In genomic region chr7:121395494-121395960, GRCh38 we compare ENCODE assay signal across 8 cellular contexts. TPM values are rescaled to one million over a fixed set of nuclear protein-coding genes. Genes with fewer than 3 reads are reported as not detected.
DNase-seq lines count a peak whose midpoint lies in the region; ATAC-seq and TF ChIP-seq lines count a peak whose summit lies in the region.

No MANE protein-coding gene starts in this region.

- peak overlapping the region; percentile 66 for H3K4me2 ChIP-seq in fibroblast of lung (ENCODE audit: extremely low read depth, insufficient read depth, low read length)

- H3K4me3 ChIP-seq in NB4 (ENCODE audit: low read depth, low read length) (peak overlapping the region; percentile 89), fibroblast of lung (replicated peaks in 1 of 4; ENCODE audit: control extremely low read depth in 1 of 4, insufficient read depth in 1 of 4, low read depth in 3 of 4, low read length in 4 of 4) (peak overlapping the region; percentile 78 to 91 (median 86)), neutrophil (ENCODE audit: low read depth in 1 of 2, low read length in 1 of 2) (peak overlapping the region; percentile 56 to 67), transverse colon (peak overlapping the region; percentile 54 to 99 (median 88))

- no peaks in the 10 kb centered on the region for H4K20me1 ChIP-seq in fibroblast of lung (ENCODE audit: control insufficient read depth, extremely low read depth, insufficient read depth, low read length)

- H3K27ac ChIP-seq in fibroblast of lung (ENCODE audit: insufficient read depth, low read length) (peak overlapping the region; percentile 66), neutrophil (no peak overlapping the region), transverse colon (peak overlapping the region; percentile 88 to 96 (median 92))

- peak overlapping the region; percentile 69 for H2AFZ ChIP-seq in fibroblast of lung (ENCODE audit: low read length)

- intact Hi-C loops in transverse colon (cut with DNase I; ENCODE audit: low total_unique reads) = no loop called here

- H3K9me3 ChIP-seq in fibroblast of lung (ENCODE audit: control insufficient read depth, insufficient read depth, low read depth, low read length) (no peaks in the 10 kb centered on the region), neutrophil (no peaks in the 10 kb centered on the region), transverse colon (no peaks in the 10 kb centered on the region)

- no peaks in the 10 kb centered on the region for H3K36me3 ChIP-seq in fibroblast of lung (ENCODE audit: control insufficient read depth, insufficient read depth, low read length)
- no peaks in the 10 kb centered on the region for H3K36me3 ChIP-seq in neutrophil
- peaks cover 0 to 8% (median 0%) of the 10 kb centered on the region in 4 donors for H3K36me3 ChIP-seq in transverse colon

- H3K79me2 ChIP-seq in fibroblast of lung (ENCODE audit: control insufficient read depth, insufficient read depth, low read length) = peaks cover 42% of the 10 kb centered on the region

- in situ Hi-C loops in transverse colon (cut with MboI; ENCODE audit: low pct_ligation_motif_present in 1 of 4, low pct_unique_long_range_greater_than_20kb in 1 of 4, low sequenced_read_pairs in 3 of 4) = no loop called here

- peak overlapping the region; percentile 74 for H3K9ac ChIP-seq in fibroblast of lung (ENCODE audit: insufficient read depth, low read length)

- H3K4me1 ChIP-seq in fibroblast of lung (ENCODE audit: control insufficient read depth, extremely low read depth, insufficient read depth, low read length) (peaks cover 2% of the 10 kb centered on the region), neutrophil (ENCODE audit: control insufficient read depth in 1 of 2, insufficient read depth in 1 of 2, low read depth in 1 of 2, low read length in 1 of 2) (peaks cover 8 to 12% of the 10 kb centered on the region in 2 experiments), transverse colon (peaks cover 0 to 39% (median 20%) of the 10 kb centered on the region in 4 donors)

- no peak for TF ChIP-seq CTCF in NB4 (IDR thresholded peaks at IDR 0.05; ENCODE audit: low read depth, low read length)
- no peak for TF ChIP-seq CTCF in fibroblast of lung (conservative IDR thresholded peaks at IDR 0.05 in 1 of 2, IDR thresholded peaks at IDR 0.05 in 1 of 2; ENCODE audit: low read depth in 1 of 2, low read length in 2 of 2)
- no peak for TF ChIP-seq CTCF in neutrophil (IDR thresholded peaks at IDR 0.05)
- TF ChIP-seq CTCF in transverse colon (IDR thresholded peaks at IDR 0.05) = no peak

- no peak for TF ChIP-seq EP300 in transverse colon (IDR thresholded peaks at IDR 0.05; ENCODE audit: low read depth)

- no peak for TF ChIP-seq POLR2A in NB4 (IDR thresholded peaks at IDR 0.05; ENCODE audit: extremely low read depth, insufficient read length)
- no peak for TF ChIP-seq POLR2A in transverse colon (IDR thresholded peaks at IDR 0.05)

- WGBS in transverse colon (ENCODE audit: low coverage in 1 of 2), 2 donors = 1 to 3% methylated on average over 6 to 19 of the region's 30 CpGs

- no peaks in the 10 kb centered on the region for H3K27me3 ChIP-seq in fibroblast of lung (ENCODE audit: control insufficient read depth, insufficient read depth, low read length)
- peaks cover 19% of the 10 kb centered on the region for H3K27me3 ChIP-seq in neutrophil
- H3K27me3 ChIP-seq in transverse colon = no peaks in the 10 kb centered on the region

- DNase-seq in NCI-H2081 (lab: John Stamatoyannopoulos, UW) = peak; percentile 15 to 57
- no peak for DNase-seq in NCI-H2081 treated with DMSO at 0.1 percent for 48 hours (lab: John Stamatoyannopoulos, UW)
- DNase-seq in NB4 (ENCODE audit: low read depth) = peak; percentile 68
- DNase-seq in activated CD8-positive, alpha-beta memory T cell treated with anti-CD3 and anti-CD28 coated beads, Interleukin-2, amount 50 U/mL, for 48 hours = peak; percentile 77
- DNase-seq in fibroblast of lung (ENCODE audit: low read depth in 2 of 2) = peak in 1 of 2 donors; percentile 32
- peak; percentile 51 for DNase-seq in transverse colon

- peak; percentile 5 for ATAC-seq in HG02571 (IDR thresholded peaks at IDR 0.05; ENCODE audit: unreplicated experiment)

RNA-seq across cellular contexts. Expression of gene FAM3C, which starts 0.6 kb away (rescaled TPM):
- total RNA-seq in fibroblast of lung (21.6 and 26.3 TPM in 2 replicates), transverse colon (10 to 100 TPM in 3 of 4 donors, 1 to 10 TPM in 1; 9.0 to 48.9 (median 33.6) TPM)
- polyA plus RNA-seq in fibroblast of lung = 51.4 and 60.8 TPM in 2 replicates
- polyA plus RNA-seq in fibroblast of lung (2012) = 47.7 and 52.0 TPM in 2 replicates
- polyA minus RNA-seq in fibroblast of lung (ENCODE audit: low replicate concordance) = not detected in 2 replicates
